28 cellular contexts compared by ENCODE assay signal in genomic region chr19:15643387-15643786, GRCh38. TPM values are rescaled to one million over a fixed set of nuclear protein-coding genes. Genes with fewer than 3 reads are reported as not detected.
DNase-seq lines count a peak whose midpoint lies in the region; ATAC-seq, FAIRE-seq and TF ChIP-seq lines count a peak whose summit lies in the region.
"Had no signal": no experiment of that assay in that cellular context is flagged by ENCODE, and none has a peak within 500 bp of the region (broad histone marks: within the 10 kb centered on the region; RNA-seq: fewer than 3 reads in every experiment).

No MANE protein-coding gene starts in this region.

- H3K27ac ChIP-seq in A549, result no peak overlapping the region; a peak in 2 of 6 replicates
- no peak overlapping the region for H3K27ac ChIP-seq in esophagus muscularis mucosa (replicated peaks in 1 of 4)
- H3K27ac ChIP-seq in HepG2 (ENCODE audit: extremely low read length, insufficient read depth, low read length), result peak overlapping the region; percentile 53
- H3K27ac ChIP-seq in neutrophil, result peak overlapping the region; percentile 100
- peak overlapping the region in 1 of 8 donors; percentile 46 for H3K27ac ChIP-seq in spleen
- H3K27ac ChIP-seq: 22Rv1; BLaER1 treated with 17β-estradiol and CSF1 and Interleukin-3, amounts not matched to agents 10 nM and 100 nM had no signal

- H3K4me3 ChIP-seq in A549 (no peak overlapping the region), esophagus muscularis mucosa (no peak overlapping the region), HepG2 (replicated peaks in 1 of 3; ENCODE audit: insufficient read depth in 1 of 3, low read depth in 2 of 3, low read length in 3 of 3) (peak overlapping the region in 1 of 3 experiments; percentile 34; a peak in 2 of 6 replicates), neutrophil (ENCODE audit: low read depth in 1 of 2, low read length in 1 of 2) (peak overlapping the region in 1 of 2 experiments; percentile 74), spleen (no peak overlapping the region)
- H3K4me3 ChIP-seq: BLaER1 treated with 17β-estradiol and CSF1 and Interleukin-3, amounts not matched to agents 10 nM and 100 nM; GM12878; GM23338; HAP-1 had no signal

- H3K4me2 ChIP-seq in A549 (peak overlapping the region; percentile 23; the same call in 1 of the 3 replicates), HepG2 (ENCODE audit: low read depth, low read length) (peak overlapping the region; percentile 61)
- H3K4me2 ChIP-seq: BLaER1 treated with 17β-estradiol and CSF1 and Interleukin-3, amounts not matched to agents 10 nM and 100 nM; GM23338 had no signal

- TF ChIP-seq POLR2A in A549 (IDR thresholded peaks at IDR 0.05; ENCODE audit: low read length) (no peak), esophagus muscularis mucosa (IDR thresholded peaks at IDR 0.05; ENCODE audit: low read depth) (no peak), HepG2 (IDR thresholded peaks at IDR 0.05; ENCODE audit: insufficient read depth in 1 of 2, low read depth in 2 of 2, low read length in 2 of 2) (no peak), spleen (IDR thresholded peaks at IDR 0.05) (no peak), H54 (IDR thresholded peaks at IDR 0.05; ENCODE audit: low read depth, low read length) (no peak)

- FAIRE-seq in A549 (lab: Jason Lieb, UNC) (no peak), HepG2 (lab: Jason Lieb, UNC) (peak; percentile 89), H54 (lab: Jason Lieb, UNC) (no peak)
- FAIRE-seq: A204.1, D721Med, GM12878, GM19239 had no signal

- in situ Hi-C loops in HepG2 (cut with HindIII; ENCODE audit: extremely low pct_ligation_motif_present, low pct_unique_long_range_greater_than_20kb), result loop anchor here (25.0 kb wide), 1 partner anchor 519 kb away; the partner anchor contains the start of gene CIB3

- H3K9me3 ChIP-seq in A549 (no peaks in the 10 kb centered on the region), esophagus muscularis mucosa (no peaks in the 10 kb centered on the region), HepG2 (ENCODE audit: low read length) (no peaks in the 10 kb centered on the region), neutrophil (no peaks in the 10 kb centered on the region), spleen (no peaks in the 10 kb centered on the region)
- H3K9me3 ChIP-seq: BE2C, HAP-1 had no signal

- H3K27me3 ChIP-seq in esophagus muscularis mucosa (peaks cover 0 to 5% (median 0%) of the 10 kb centered on the region in 4 donors), HepG2 (ENCODE audit: control insufficient read depth in 1 of 2, insufficient read depth in 2 of 2, low read length in 2 of 2) (no peaks in the 10 kb centered on the region), neutrophil (no peaks in the 10 kb centered on the region), spleen (replicated peaks in 1 of 7) (peaks cover 0 to 28% (median 0%) of the 10 kb centered on the region in 7 donors)
- H3K27me3 ChIP-seq: BE2C; BLaER1 treated with 17β-estradiol and CSF1 and Interleukin-3, amounts not matched to agents 10 nM and 100 nM had no signal

- ATAC-seq in A549 (no peak), HepG2 (peak; percentile 30; the same call in 1 of the 3 replicates), GM21381 (IDR thresholded peaks at IDR 0.05; ENCODE audit: unreplicated experiment) (no peak)
- ATAC-seq: GM12878, GM23338 had no signal

- no peak overlapping the region; the same call in 1 of the 2 replicates for H3K9ac ChIP-seq in HepG2 (ENCODE audit: insufficient read depth, low read depth, low read length)
- H3K9ac ChIP-seq: BLaER1 treated with 17β-estradiol and CSF1 and Interleukin-3, amounts not matched to agents 10 nM and 100 nM had no signal

- H3K36me3 ChIP-seq in esophagus muscularis mucosa (no peaks in the 10 kb centered on the region), HepG2 (replicated peaks in 1 of 2; ENCODE audit: control insufficient read depth in 1 of 2, insufficient read depth in 2 of 2, low read length in 2 of 2) (peaks cover 3 to 14% of the 10 kb centered on the region in 2 experiments; a peak in 4 of 5 replicates), neutrophil (peaks cover 50% of the 10 kb centered on the region), spleen (peaks cover 0 to 15% (median 0%) of the 10 kb centered on the region in 6 donors)
- H3K36me3 ChIP-seq: BE2C; BLaER1 treated with 17β-estradiol and CSF1 and Interleukin-3, amounts not matched to agents 10 nM and 100 nM; HAP-1 had no signal

- intact Hi-C loops in esophagus muscularis mucosa (cut with DNase I), result no loop called here
- intact Hi-C loops in HepG2 (cut with micrococcal nuclease; ENCODE audit: unreplicated experiment), result no loop called here
- intact Hi-C loops in spleen (cut with DNase I; ENCODE audit: low total_unique reads), result no loop called here

- no peak for TF ChIP-seq EP300 in A549 (IDR thresholded peaks at IDR 0.05)
- no peak for TF ChIP-seq EP300 in esophagus muscularis mucosa (IDR thresholded peaks at IDR 0.05)
- TF ChIP-seq EP300 in HepG2 (IDR thresholded peaks at IDR 0.05; ENCODE audit: low read depth in 2 of 2, low read length in 2 of 2), result peak in 1 of 2 experiments; percentile 64; a peak in 2 of 4 replicates
- TF ChIP-seq EP300 in HepG2 (CRISPR knock-in tag; IDR thresholded peaks at IDR 0.05; ENCODE audit: borderline replicate concordance), result no peak; the same call in 1 of the 2 replicates

- DNase-seq in A549 (ENCODE audit: low read depth in 1 of 2, low spot score in 1 of 2) (no peak), esophagus muscularis mucosa (ENCODE audit: extremely low spot score) (peak; percentile 47), HepG2 (ENCODE audit: low spot score) (peak; percentile 72), spleen (no peak), H54 (ENCODE audit: insufficient read length, low spot score) (no peak)
- DNase-seq in NK-92 treated with Interleukin-12 subunit alpha and Interleukin-12 subunit beta, amount 100 ng/mL, for 24 hours (lab: John Stamatoyannopoulos, UW), result no peak
- DNase-seq: ACHN; AML-193; BE2C; CD4-positive, alpha-beta T cell; CD8-positive, alpha-beta memory T cell; DMS 273 treated with DMSO at 0.1 percent for 48 hours; DMS79; EL; GDM1; HFFc6 had no signal

- no peak for TF ChIP-seq CTCF in A549 (IDR thresholded peaks at IDR 0.05)
- no peak for TF ChIP-seq CTCF in esophagus muscularis mucosa (IDR thresholded peaks at IDR 0.05)
- TF ChIP-seq CTCF in HepG2 (CRISPR knock-in tag; IDR thresholded peaks at IDR 0.05), result no peak
- no peak for TF ChIP-seq CTCF in neutrophil (IDR thresholded peaks at IDR 0.05)
- no peak for TF ChIP-seq CTCF in spleen (IDR thresholded peaks at IDR 0.05 in 8 of 11, conservative IDR thresholded peaks at IDR 0.05 in 3 of 11)

- POLR2A ChIA-PET in A549 (lab: Yijun Ruan, JAX) (no interaction called here), HepG2 (lab: Yijun Ruan, JAX) (interaction anchor here (1.6 to 4.5 kb wide), 2 partner anchors 29 to 193 kb away, joined by 4 to 68 read pairs; partner anchors contain the start of gene CYP4F12)

- BruUV-seq in HepG2 (replicated peaks; lab: Mats Ljungman, UMichigan), result no TSS peak

- peaks cover 33% of the 10 kb centered on the region for H3K4me1 ChIP-seq in A549
- H3K4me1 ChIP-seq in esophagus muscularis mucosa, result peaks cover 0 to 10% (median 2%) of the 10 kb centered on the region in 4 donors
- H3K4me1 ChIP-seq in HepG2 (ENCODE audit: insufficient read depth, low read length), result peaks cover 77% of the 10 kb centered on the region
- H3K4me1 ChIP-seq in neutrophil (ENCODE audit: control insufficient read depth in 1 of 2, insufficient read depth in 1 of 2, low read depth in 1 of 2, low read length in 1 of 2), result peaks cover 99% of the 10 kb centered on the region in 2 experiments
- H3K4me1 ChIP-seq in spleen, result peaks cover 0 to 28% (median 3%) of the 10 kb centered on the region in 6 donors
- H3K4me1 ChIP-seq: BE2C, HAP-1 had no signal

- H3K79me2 ChIP-seq in HepG2 (ENCODE audit: insufficient read depth, low read length), result peaks cover 32% of the 10 kb centered on the region

- H4K20me1 ChIP-seq in HepG2 (ENCODE audit: insufficient read depth, low read length), result no peaks in the 10 kb centered on the region; the same call in 1 of the 2 replicates
- H4K20me1 ChIP-seq: BLaER1 treated with 17β-estradiol and CSF1 and Interleukin-3, amounts not matched to agents 10 nM and 100 nM had no signal

- H2AFZ ChIP-seq in HepG2 (ENCODE audit: low read length), result no peak overlapping the region
- H2AFZ ChIP-seq: GM23338 had no signal

- 64% methylated on average over 3 of the region's 3 CpGs for WGBS in A549 (ENCODE audit: missing lambda C conversion rate)
- WGBS in esophagus muscularis mucosa, result 74% methylated on average over 3 of the region's 3 CpGs
- WGBS in HepG2 (ENCODE audit: low lambda C conversion rate), result 0% methylated on average over 3 of the region's 3 CpGs
- 79 to 90% (median 83%) methylated on average over 3 of the region's 3 CpGs for WGBS in spleen, 5 donors

- no peak for TF ChIP-seq RAD21 in A549 (conservative IDR thresholded peaks at IDR 0.05 in 1 of 2, IDR thresholded peaks at IDR 0.05 in 1 of 2)
- no peak for TF ChIP-seq RAD21 in HepG2 (CRISPR knock-in tag; IDR thresholded peaks at IDR 0.05)

- CTCF ChIA-PET in A549 (lab: Yijun Ruan, JAX), result interaction anchor here (1.3 kb wide), 1 partner anchor 14 kb away, joined by 3 read pairs; no protein-coding TSS in a partner anchor
- CTCF ChIA-PET in HepG2 (lab: Yijun Ruan, JAX; ENCODE audit: low intra/inter-chr PET ratio, low total read pairs), result no interaction called here

RNA-seq across cellular contexts. Expression of gene CYP4F3, which starts 2.7 kb away (rescaled TPM):
- 32.2 and 33.2 TPM in 2 replicates for polyA plus RNA-seq in A549 (2011; rRNA removed)
- polyA plus RNA-seq in A549 (2012; cell fraction: cytosol; rRNA removed), result 6.6 and 7.4 TPM in 2 replicates
- polyA plus RNA-seq in A549 (2012; cell fraction: nucleus; rRNA removed), result 61.8 and 62.5 TPM in 2 replicates
- polyA plus RNA-seq in A549 (2017; fragmentation: RNase III; extraction: RNeasy Plus Mini Kit Qiagen cat#74134 plus additional on column Dnase treatment), result 7.1 to 10.4 TPM (median 8.9 TPM) in 3 replicates
- polyA minus RNA-seq in A549 (2011; rRNA and poly(A)+ RNA removed), result 86.8 and 95.2 TPM in 2 replicates
- total RNA-seq in esophagus muscularis mucosa, result under 1 TPM in 2 of 4 donors, not detected in 2; 0.06 to 0.66 TPM
- 5.6 and 17.8 TPM in 2 replicates for total RNA-seq in HepG2 (2016; rRNA removed; fragmentation: Illumina TruSeq; extraction: Trizol)
- 1.5 and 1.8 TPM in 2 replicates for total RNA-seq in HepG2 (2016; cell fraction: cytosol; rRNA removed; fragmentation: Illumina TruSeq; extraction: Trizol; ENCODE audit: low read depth)
- total RNA-seq in HepG2 (2016; cell fraction: insoluble cytoplasmic fraction; rRNA removed; fragmentation: Illumina TruSeq; extraction: Trizol), result 5.2 and 19.4 TPM in 2 replicates
- total RNA-seq in HepG2 (2016; cell fraction: membrane; rRNA removed; fragmentation: Illumina TruSeq; extraction: Trizol), result 3.3 and 3.5 TPM in 2 replicates
- 31.5 and 33.3 TPM in 2 replicates for total RNA-seq in HepG2 (2016; cell fraction: nucleus; rRNA removed; fragmentation: Illumina TruSeq; extraction: Trizol)
- 22.8 and 36.6 TPM in 2 replicates for polyA plus RNA-seq in HepG2 (2011; rRNA removed)
- polyA plus RNA-seq in HepG2 (2011; cell fraction: cytosol; rRNA removed), result 8.9 and 9.0 TPM in 2 replicates
- 112 and 139 TPM in 2 replicates for polyA plus RNA-seq in HepG2 (2011; cell fraction: nucleus; rRNA removed)
- polyA plus RNA-seq in HepG2 (2012), result 18.0 and 18.4 TPM in 2 replicates
- polyA plus RNA-seq in HepG2 (2016; cell fraction: cytosol; fragmentation: Illumina TruSeq; extraction: Trizol; ENCODE audit: low read depth), result 0.71 and 0.78 TPM in 2 replicates
- 3.8 and 5.7 TPM in 2 replicates for polyA plus RNA-seq in HepG2 (2016; cell fraction: insoluble cytoplasmic fraction; fragmentation: Illumina TruSeq; extraction: Trizol; ENCODE audit: low read depth)
- 1.4 and 1.6 TPM in 2 replicates for polyA plus RNA-seq in HepG2 (2016; cell fraction: membrane; fragmentation: Illumina TruSeq; extraction: Trizol; ENCODE audit: low read depth)
- 55.9 and 57.1 TPM in 2 replicates for polyA plus RNA-seq in HepG2 (2016; cell fraction: nucleus; fragmentation: Illumina TruSeq; extraction: Trizol; ENCODE audit: insufficient read depth, low read depth)
- polyA minus RNA-seq in HepG2 (2011; rRNA and poly(A)+ RNA removed; ENCODE audit: low replicate concordance), result 4.2 and 53.5 TPM in 2 replicates
- polyA minus RNA-seq in HepG2 (2011; cell fraction: cytosol; rRNA and poly(A)+ RNA removed), result 6.2 and 7.0 TPM in 2 replicates
- 92.7 and 137 TPM in 2 replicates for polyA minus RNA-seq in HepG2 (2011; cell fraction: nucleus; rRNA and poly(A)+ RNA removed)
- total RNA-seq in spleen, result 10 to 100 TPM in 4 of 7 donors, 1 to 10 TPM in 3; 3.5 to 44.1 (median 12.3) TPM
- under 1 TPM; 0.03 to 0.99 (median 0.48) TPM for polyA plus RNA-seq in spleen
- total RNA-seq: CD4-positive, alpha-beta T cell; GM23338; HFFc6 had no signal
- polyA plus RNA-seq: CD8-positive, alpha-beta memory T cell; GM23338 had no signal

RNA-seq across cellular contexts. Expression of gene CYP4F8, which starts 28.4 kb away (rescaled TPM):
- polyA plus RNA-seq in A549 (2011; rRNA removed) (not detected in 2 replicates), A549 (2017; fragmentation: RNase III; extraction: RNeasy Plus Mini Kit Qiagen cat#74134 plus additional on column Dnase treatment) (not detected in 3 replicates), HepG2 (2011; rRNA removed) (not detected in 2 replicates), spleen (not detected)
- not detected in 2 replicates for polyA plus RNA-seq in A549 (2012; cell fraction: cytosol; rRNA removed)
- polyA plus RNA-seq in A549 (2012; cell fraction: nucleus; rRNA removed), result not detected in 2 replicates
- polyA minus RNA-seq in A549 (2011; rRNA and poly(A)+ RNA removed), result not detected in 2 replicates
- total RNA-seq in esophagus muscularis mucosa (not detected), HepG2 (2016; rRNA removed; fragmentation: Illumina TruSeq; extraction: Trizol) (not detected in 2 replicates), spleen (not detected)
- not detected in 2 replicates for total RNA-seq in HepG2 (2016; cell fraction: cytosol; rRNA removed; fragmentation: Illumina TruSeq; extraction: Trizol; ENCODE audit: low read depth)
- total RNA-seq in HepG2 (2016; cell fraction: insoluble cytoplasmic fraction; rRNA removed; fragmentation: Illumina TruSeq; extraction: Trizol), result not detected in 2 replicates
- total RNA-seq in HepG2 (2016; cell fraction: membrane; rRNA removed; fragmentation: Illumina TruSeq; extraction: Trizol), result not detected in 2 replicates
- total RNA-seq in HepG2 (2016; cell fraction: nucleus; rRNA removed; fragmentation: Illumina TruSeq; extraction: Trizol), result not detected in 2 replicates
- polyA plus RNA-seq in HepG2 (2011; cell fraction: cytosol; rRNA removed), result not detected in 2 replicates
- not detected in 2 replicates for polyA plus RNA-seq in HepG2 (2011; cell fraction: nucleus; rRNA removed)
- polyA plus RNA-seq in HepG2 (2012), result not detected in 2 replicates
- polyA plus RNA-seq in HepG2 (2016; cell fraction: cytosol; fragmentation: Illumina TruSeq; extraction: Trizol; ENCODE audit: low read depth), result not detected in 2 replicates
- polyA plus RNA-seq in HepG2 (2016; cell fraction: insoluble cytoplasmic fraction; fragmentation: Illumina TruSeq; extraction: Trizol; ENCODE audit: low read depth), result not detected in 2 replicates
- polyA plus RNA-seq in HepG2 (2016; cell fraction: membrane; fragmentation: Illumina TruSeq; extraction: Trizol; ENCODE audit: low read depth), result not detected in 2 replicates
- not detected in 2 replicates for polyA plus RNA-seq in HepG2 (2016; cell fraction: nucleus; fragmentation: Illumina TruSeq; extraction: Trizol; ENCODE audit: insufficient read depth, low read depth)
- not detected in 2 replicates for polyA minus RNA-seq in HepG2 (2011; rRNA and poly(A)+ RNA removed; ENCODE audit: low replicate concordance)
- not detected in 2 replicates for polyA minus RNA-seq in HepG2 (2011; cell fraction: cytosol; rRNA and poly(A)+ RNA removed)
- not detected in 2 replicates for polyA minus RNA-seq in HepG2 (2011; cell fraction: nucleus; rRNA and poly(A)+ RNA removed)
- total RNA-seq: CD4-positive, alpha-beta T cell; CD8-positive, alpha-beta memory T cell; GM12878; GM23338; H4; HFFc6 had no signal
- polyA plus RNA-seq: CD14-positive monocyte; CD8-positive, alpha-beta memory T cell; GM12878; GM23338 had no signal

RNA-seq across cellular contexts. Expression of gene CYP4F12, which starts 29.5 kb away (rescaled TPM):
- polyA plus RNA-seq in A549 (2011; rRNA removed) (12.8 and 12.9 TPM in 2 replicates), A549 (2017; fragmentation: RNase III; extraction: RNeasy Plus Mini Kit Qiagen cat#74134 plus additional on column Dnase treatment) (5.0 to 6.3 TPM (median 5.6 TPM) in 3 replicates), HepG2 (2011; rRNA removed) (29.9 and 47.3 TPM in 2 replicates), spleen (1 to 10 TPM; 1.9 to 8.3 (median 4.0) TPM)
- 2.9 and 3.2 TPM in 2 replicates for polyA plus RNA-seq in A549 (2012; cell fraction: cytosol; rRNA removed)
- 23.8 and 28.9 TPM in 2 replicates for polyA plus RNA-seq in A549 (2012; cell fraction: nucleus; rRNA removed)
- 27.2 and 27.4 TPM in 2 replicates for polyA minus RNA-seq in A549 (2011; rRNA and poly(A)+ RNA removed)
- total RNA-seq in esophagus muscularis mucosa (1 to 10 TPM; 3.5 to 4.2 (median 3.7) TPM), HepG2 (2016; rRNA removed; fragmentation: Illumina TruSeq; extraction: Trizol) (7.2 and 30.8 TPM in 2 replicates), spleen (1 to 10 TPM; 2.8 to 8.2 (median 4.2) TPM)
- total RNA-seq in HepG2 (2016; cell fraction: cytosol; rRNA removed; fragmentation: Illumina TruSeq; extraction: Trizol; ENCODE audit: low read depth), result 7.6 and 8.4 TPM in 2 replicates
- total RNA-seq in HepG2 (2016; cell fraction: insoluble cytoplasmic fraction; rRNA removed; fragmentation: Illumina TruSeq; extraction: Trizol), result 8.4 and 31.2 TPM in 2 replicates
- 7.5 and 8.0 TPM in 2 replicates for total RNA-seq in HepG2 (2016; cell fraction: membrane; rRNA removed; fragmentation: Illumina TruSeq; extraction: Trizol)
- total RNA-seq in HepG2 (2016; cell fraction: nucleus; rRNA removed; fragmentation: Illumina TruSeq; extraction: Trizol), result 58.4 and 69.5 TPM in 2 replicates
- 17.8 and 24.8 TPM in 2 replicates for polyA plus RNA-seq in HepG2 (2011; cell fraction: cytosol; rRNA removed)
- polyA plus RNA-seq in HepG2 (2011; cell fraction: nucleus; rRNA removed), result 265 and 292 TPM in 2 replicates
- 24.1 and 32.2 TPM in 2 replicates for polyA plus RNA-seq in HepG2 (2012)
- 5.0 and 5.2 TPM in 2 replicates for polyA plus RNA-seq in HepG2 (2016; cell fraction: cytosol; fragmentation: Illumina TruSeq; extraction: Trizol; ENCODE audit: low read depth)
- polyA plus RNA-seq in HepG2 (2016; cell fraction: insoluble cytoplasmic fraction; fragmentation: Illumina TruSeq; extraction: Trizol; ENCODE audit: low read depth), result 7.9 and 8.8 TPM in 2 replicates
- 6.3 and 6.8 TPM in 2 replicates for polyA plus RNA-seq in HepG2 (2016; cell fraction: membrane; fragmentation: Illumina TruSeq; extraction: Trizol; ENCODE audit: low read depth)
- 110 and 117 TPM in 2 replicates for polyA plus RNA-seq in HepG2 (2016; cell fraction: nucleus; fragmentation: Illumina TruSeq; extraction: Trizol; ENCODE audit: insufficient read depth, low read depth)
- 30.7 and 43.0 TPM in 2 replicates for polyA minus RNA-seq in HepG2 (2011; rRNA and poly(A)+ RNA removed; ENCODE audit: low replicate concordance)
- 11.0 and 11.8 TPM in 2 replicates for polyA minus RNA-seq in HepG2 (2011; cell fraction: cytosol; rRNA and poly(A)+ RNA removed)
- 81.9 and 132 TPM in 2 replicates for polyA minus RNA-seq in HepG2 (2011; cell fraction: nucleus; rRNA and poly(A)+ RNA removed)
- total RNA-seq: GM12878, GM23338, HFFc6 had no signal
- polyA plus RNA-seq: CD14-positive monocyte; CD8-positive, alpha-beta memory T cell; GM23338 had no signal

Comparison
In these comparisons a context has a peak if more than half of its experiments do, and no peak if none do; other contexts are left out.
1. DNase-seq: peak in esophagus muscularis mucosa (single experiment) and HepG2 (single experiment); none in A549 (0 of 2), NK-92 treated with Interleukin-12 subunit alpha and Interleukin-12 subunit beta, amount 100 ng/mL, for 24 hours (single experiment), spleen (single experiment) and H54 (single experiment).
2. H3K27ac ChIP-seq: peak in HepG2 (single experiment) and neutrophil (single experiment); none in A549 (0 of 2) and esophagus muscularis mucosa (0 of 4).
3. Of the 38 proteins assayed by ChIP-seq in both HepG2 and A549: peak only in HepG2: CEBPB, ESRRA, FOSL2 and HDAC2; only in A549: none; in both: none; in neither: 33; mixed calls (peak in some experiments, not most) for 1.